27 cellular contexts compared by ENCODE assay signal in genomic region chr12:77058740-77059139, GRCh38. TPM values are rescaled to one million over a fixed set of nuclear protein-coding genes. Genes with fewer than 3 reads are reported as not detected.
DNase-seq lines count a peak whose midpoint lies in the region; ATAC-seq and TF ChIP-seq lines count a peak whose summit lies in the region.
"Had no signal": no experiment of that assay in that cellular context is flagged by ENCODE, and none has a peak within 500 bp of the region (broad histone marks: within the 10 kb centered on the region; RNA-seq: fewer than 3 reads in every experiment).

No MANE protein-coding gene starts in this region.

- H3K79me2 ChIP-seq in ACC112 (ENCODE audit: control insufficient read depth, insufficient read depth, low read length, unreplicated experiment) = peaks cover 93% of the 10 kb centered on the region

- H3K36me3 ChIP-seq in ACC112 (ENCODE audit: insufficient read depth, low read length) (peaks cover 65% of the 10 kb centered on the region), brain microvascular endothelial cell (replicated peaks) (no peaks in the 10 kb centered on the region)
- H3K36me3 ChIP-seq: colonic mucosa, esophagus squamous epithelium, prostate gland, tibial nerve had no signal

- no peak for ATAC-seq in HG03571 (IDR thresholded peaks at IDR 0.05; ENCODE audit: unreplicated experiment)
- no peak for ATAC-seq in activated naive CD8-positive, alpha-beta T cell treated with anti-CD3 and anti-CD28 coated beads, Interleukin-2, amount 50 U/mL, for 24 hours
- ATAC-seq: activated CD8-positive, alpha-beta T cell treated with anti-CD3 and anti-CD28 coated beads for 36 hours; body of pancreas; effector memory CD8-positive, alpha-beta T cell had no signal

- no peaks in the 10 kb centered on the region for H3K27me3 ChIP-seq in ACC112 (ENCODE audit: insufficient read depth, low read length)
- H3K27me3 ChIP-seq in brain microvascular endothelial cell (replicated peaks) = no peaks in the 10 kb centered on the region
- H3K27me3 ChIP-seq: body of pancreas, colonic mucosa, esophagus squamous epithelium, SJCRH30 had no signal

- DNase-seq in HT1080 (ENCODE audit: low read depth) (peak; percentile 36), brain microvascular endothelial cell (no peak), islet precursor cell (peak; percentile 12), NCI-H2171 treated with DMSO at 0.1 percent for 48 hours (lab: John Stamatoyannopoulos, UW) (no peak)
- no peak for DNase-seq in activated T-helper 1 cell treated with anti-CD3 and anti-CD28 coated beads, Interleukin-12 subunit alpha, Interleukin-12 subunit beta, Interleukin-2, Interleukin-4 antibody, amounts not matched to agents 30 ng/mL and 10 ng/mL and 1 ng/mL, durations not matched to agents 14 hours and 24 hours and 36 hours (ENCODE audit: low spot score)
- no peak for DNase-seq in activated naive CD8-positive, alpha-beta T cell treated with anti-CD3 and anti-CD28 coated beads, Interleukin-2, amount 50 U/mL, for 24 hours
- DNase-seq: activated CD4-positive, CD25-positive, alpha-beta regulatory T cell treated with anti-CD3 and anti-CD28 coated beads, Interleukin-2, amount 50 U/mL, for 72 hours; activated CD8-positive, alpha-beta T cell treated with anti-CD3 and anti-CD28 coated beads for 36 hours; activated effector memory CD4-positive, alpha-beta T cell treated with anti-CD3 and anti-CD28 coated beads, Interleukin-2, amount 50 U/mL, for 16 hours; activated T-cell treated with anti-CD3 and anti-CD28 coated beads for 4 hours; body of pancreas; colonic mucosa; effector memory CD8-positive, alpha-beta T cell; esophagus squamous epithelium; MM.1S; NCI-H1417 treated with DMSO at 0.1 percent for 48 hours; NCI-H2107; NCI-H510A treated with DMSO at 0.1 percent for 48 hours; PC-9 had no signal

- H3K27me3 Mint-ChIP-seq in activated T-helper 1 cell treated with anti-CD3 and anti-CD28 coated beads, Interleukin-12 subunit alpha, Interleukin-12 subunit beta, Interleukin-2, Interleukin-4 antibody, amounts not matched to agents 30 ng/mL and 10 ng/mL and 1 ng/mL, durations not matched to agents 14 hours and 24 hours and 36 hours (ENCODE audit: insufficient read depth) = peaks cover 1% of the 10 kb centered on the region
- H3K27me3 Mint-ChIP-seq in activated naive CD8-positive, alpha-beta T cell treated with anti-CD3 and anti-CD28 coated beads, Interleukin-2, amount 50 U/mL, for 24 hours = peaks cover 16% of the 10 kb centered on the region

- H3K4me1 ChIP-seq in ACC112 (ENCODE audit: control insufficient read depth, insufficient read depth, low read length, unreplicated experiment) = peaks cover 60% of the 10 kb centered on the region
- H3K4me1 ChIP-seq: body of pancreas, colonic mucosa, prostate gland, tibial nerve had no signal

- no peak for TF ChIP-seq CTCF in brain microvascular endothelial cell (IDR thresholded peaks at IDR 0.05; ENCODE audit: low read depth, low read length, missing control alignments)

- H3K4me3 ChIP-seq in ACC112 (ENCODE audit: low read depth, low read length) = peak overlapping the region; percentile 21
- H3K4me3 ChIP-seq in brain microvascular endothelial cell (ENCODE audit: low read depth, low read length) = no peak overlapping the region
- H3K4me3 ChIP-seq: body of pancreas, colonic mucosa, esophagus squamous epithelium, PC-9, prostate gland, SJCRH30, tibial nerve had no signal

- H3K27ac Mint-ChIP-seq in activated T-helper 1 cell treated with anti-CD3 and anti-CD28 coated beads, Interleukin-12 subunit alpha, Interleukin-12 subunit beta, Interleukin-2, Interleukin-4 antibody, amounts not matched to agents 30 ng/mL and 10 ng/mL and 1 ng/mL, durations not matched to agents 14 hours and 24 hours and 36 hours = no peak overlapping the region
- no peak overlapping the region for H3K27ac Mint-ChIP-seq in activated naive CD8-positive, alpha-beta T cell treated with anti-CD3 and anti-CD28 coated beads, Interleukin-2, amount 50 U/mL, for 24 hours
- H3K27ac Mint-ChIP-seq: activated CD8-positive, alpha-beta T cell treated with anti-CD3 and anti-CD28 coated beads for 36 hours; B cell; effector memory CD8-positive, alpha-beta T cell; IgD-negative memory B cell had no signal

- in situ Hi-C loops in brain microvascular endothelial cell (cut with HindIII; ENCODE audit: low pct_ligation_motif_present, low sequenced_read_pairs) = no loop called here

- H2AFZ ChIP-seq in ACC112 (ENCODE audit: low read length, unreplicated experiment) = no peak overlapping the region
- H2AFZ ChIP-seq: PC-9 had no signal

- peak overlapping the region; percentile 83 for H3K27ac ChIP-seq in ACC112 (ENCODE audit: low read depth, low read length)
- H3K27ac ChIP-seq in brain microvascular endothelial cell = peak overlapping the region; percentile 51
- H3K27ac ChIP-seq: body of pancreas, colonic mucosa, esophagus squamous epithelium, neutrophil, PC-9, prostate gland, SJCRH30, tibial nerve had no signal

- peaks cover 47% of the 10 kb centered on the region for H3K4me1 Mint-ChIP-seq in activated T-helper 1 cell treated with anti-CD3 and anti-CD28 coated beads, Interleukin-12 subunit alpha, Interleukin-12 subunit beta, Interleukin-2, Interleukin-4 antibody, amounts not matched to agents 30 ng/mL and 10 ng/mL and 1 ng/mL, durations not matched to agents 14 hours and 24 hours and 36 hours (ENCODE audit: low read depth)
- H3K4me1 Mint-ChIP-seq in activated naive CD8-positive, alpha-beta T cell treated with anti-CD3 and anti-CD28 coated beads, Interleukin-2, amount 50 U/mL, for 24 hours = peaks cover 6% of the 10 kb centered on the region

- H3K9me3 Mint-ChIP-seq in activated T-helper 1 cell treated with anti-CD3 and anti-CD28 coated beads, Interleukin-12 subunit alpha, Interleukin-12 subunit beta, Interleukin-2, Interleukin-4 antibody, amounts not matched to agents 30 ng/mL and 10 ng/mL and 1 ng/mL, durations not matched to agents 14 hours and 24 hours and 36 hours = no peaks in the 10 kb centered on the region
- no peaks in the 10 kb centered on the region for H3K9me3 Mint-ChIP-seq in activated naive CD8-positive, alpha-beta T cell treated with anti-CD3 and anti-CD28 coated beads, Interleukin-2, amount 50 U/mL, for 24 hours
- H3K9me3 Mint-ChIP-seq: activated CD8-positive, alpha-beta T cell treated with anti-CD3 and anti-CD28 coated beads for 36 hours; effector memory CD8-positive, alpha-beta T cell; IgD-negative memory B cell had no signal

- H3K36me3 Mint-ChIP-seq in activated T-helper 1 cell treated with anti-CD3 and anti-CD28 coated beads, Interleukin-12 subunit alpha, Interleukin-12 subunit beta, Interleukin-2, Interleukin-4 antibody, amounts not matched to agents 30 ng/mL and 10 ng/mL and 1 ng/mL, durations not matched to agents 14 hours and 24 hours and 36 hours (ENCODE audit: low read depth) = peaks cover 53% of the 10 kb centered on the region
- peaks cover 16% of the 10 kb centered on the region for H3K36me3 Mint-ChIP-seq in activated naive CD8-positive, alpha-beta T cell treated with anti-CD3 and anti-CD28 coated beads, Interleukin-2, amount 50 U/mL, for 24 hours (ENCODE audit: low read depth)
- H3K36me3 Mint-ChIP-seq: IgD-negative memory B cell had no signal

- intact Hi-C loops in activated T-helper 1 cell treated with anti-CD3 and anti-CD28 coated beads, Interleukin-12 subunit alpha, Interleukin-12 subunit beta, Interleukin-2, Interleukin-4 antibody, amounts not matched to agents 30 ng/mL and 10 ng/mL and 1 ng/mL, durations not matched to agents 14 hours and 24 hours and 36 hours (cut with micrococcal nuclease) = no loop called here

- H3K4me3 Mint-ChIP-seq in activated T-helper 1 cell treated with anti-CD3 and anti-CD28 coated beads, Interleukin-12 subunit alpha, Interleukin-12 subunit beta, Interleukin-2, Interleukin-4 antibody, amounts not matched to agents 30 ng/mL and 10 ng/mL and 1 ng/mL, durations not matched to agents 14 hours and 24 hours and 36 hours = no peak overlapping the region
- H3K4me3 Mint-ChIP-seq in activated naive CD8-positive, alpha-beta T cell treated with anti-CD3 and anti-CD28 coated beads, Interleukin-2, amount 50 U/mL, for 24 hours = no peak overlapping the region
- H3K4me3 Mint-ChIP-seq: activated CD8-positive, alpha-beta T cell treated with anti-CD3 and anti-CD28 coated beads for 36 hours; B cell; effector memory CD8-positive, alpha-beta T cell had no signal

RNA-seq across cellular contexts. Expression of gene E2F7, which starts 6.6 kb away (rescaled TPM):
- total RNA-seq in HT1080 (2014; rRNA removed; shearing (Covaris generic)) = 37.3 and 38.9 TPM in 2 replicates
- polyA plus RNA-seq in HT1080 (2015; cell fraction: cytosol; rRNA removed) = 50.4 and 68.7 TPM in 2 replicates
- polyA plus RNA-seq in HT1080 (2015; cell fraction: nucleus; rRNA removed) = 91.3 and 96.3 TPM in 2 replicates
- 16.6 and 16.9 TPM in 2 replicates for total RNA-seq in activated T-helper 1 cell treated with anti-CD3 and anti-CD28 coated beads, Interleukin-12 subunit alpha, Interleukin-12 subunit beta, Interleukin-2, Interleukin-4 antibody, amounts not matched to agents 30 ng/mL and 10 ng/mL and 1 ng/mL, durations not matched to agents 14 hours and 24 hours and 36 hours
- total RNA-seq: body of pancreas had no signal
- polyA plus RNA-seq: IgD-negative memory B cell had no signal

Comparison
In these comparisons a context has a peak if more than half of its experiments do, and no peak if none do; other contexts are left out.
1. DNase-seq: peak in HT1080 (single experiment) and islet precursor cell (single experiment); none in brain microvascular endothelial cell (single experiment), activated T-helper 1 cell treated with anti-CD3 and anti-CD28 coated beads, Interleukin-12 subunit alpha, Interleukin-12 subunit beta, Interleukin-2, Interleukin-4 antibody, amounts not matched to agents 30 ng/mL and 10 ng/mL and 1 ng/mL, durations not matched to agents 14 hours and 24 hours and 36 hours (single experiment), NCI-H2171 treated with DMSO at 0.1 percent for 48 hours (single experiment) and activated naive CD8-positive, alpha-beta T cell treated with anti-CD3 and anti-CD28 coated beads, Interleukin-2, amount 50 U/mL, for 24 hours (single experiment).